Comparison of ENCODE assay signal across 8 cellular contexts in genomic region chr9:128202648-128203023, GRCh38. TPM values are rescaled to one million over a fixed set of nuclear protein-coding genes. Genes with fewer than 3 reads are reported as not detected.
A peak's percentile ranks its signal among the peaks of the same experiment; 100 is the strongest.
DNase-seq lines count a peak whose midpoint lies in the region; ATAC-seq and TF ChIP-seq lines count a peak whose summit lies in the region.

No MANE protein-coding gene starts in this region.

- no peaks in the 10 kb centered on the region for H4K20me1 ChIP-seq in SU-DHL-6 (ENCODE audit: low read depth, low read length)

- H3K27ac Mint-ChIP-seq in activated CD8-positive, alpha-beta memory T cell treated with anti-CD3 and anti-CD28 coated beads, Interleukin-2, amount 10 ng/mL, durations not matched to agents 7 days and 5 days: peak overlapping the region; percentile 81

- in situ Hi-C loops in G401 (cut with HindIII; ENCODE audit: low sequenced_read_pairs): no loop called here

- peaks cover 12% of the 10 kb centered on the region for H3K4me1 ChIP-seq in iPS-15b (ENCODE audit: control insufficient read depth, insufficient read depth, low read length)
- H3K4me1 ChIP-seq in stomach: peaks cover 11 to 18% (median 15%) of the 10 kb centered on the region in 4 donors

- H3K36me3 ChIP-seq in SU-DHL-6 (ENCODE audit: low read length) (no peaks in the 10 kb centered on the region), iPS-15b (ENCODE audit: control insufficient read depth, insufficient read depth, low read length) (no peaks in the 10 kb centered on the region), stomach (no peaks in the 10 kb centered on the region)

- no peak for TF ChIP-seq EP300 in stomach (IDR thresholded peaks at IDR 0.05)

- H3K4me3 Mint-ChIP-seq in activated CD8-positive, alpha-beta memory T cell treated with anti-CD3 and anti-CD28 coated beads, Interleukin-2, amount 10 ng/mL, durations not matched to agents 7 days and 5 days: peak overlapping the region; percentile 64

- H2AFZ ChIP-seq in SU-DHL-6 (ENCODE audit: low read depth, low read length, severe bottlenecking): peak overlapping the region; percentile 98

- H3K4me1 Mint-ChIP-seq in activated CD8-positive, alpha-beta memory T cell treated with anti-CD3 and anti-CD28 coated beads, Interleukin-2, amount 10 ng/mL, durations not matched to agents 7 days and 5 days: peaks cover 14% of the 10 kb centered on the region

- H3K4me3 ChIP-seq in SU-DHL-6 (ENCODE audit: insufficient read depth, low read length, poor library complexity, severe bottlenecking) (peak overlapping the region; percentile 29), iPS-15b (ENCODE audit: low read depth, low read length) (peak overlapping the region; percentile 77), stomach (peak overlapping the region; percentile 60 to 89 (median 68))

- WGBS in stomach, 5 donors: 11 to 26% (median 16%) methylated on average over 2 of the region's 2 CpGs

- TF ChIP-seq CTCF in SU-DHL-6 (IDR thresholded peaks at IDR 0.05; ENCODE audit: insufficient read depth, low read length, poor library complexity, severe bottlenecking) (no peak), stomach (IDR thresholded peaks at IDR 0.05) (no peak)

- H3F3A ChIP-seq in SU-DHL-6 (ENCODE audit: insufficient read depth): no peaks in the 10 kb centered on the region

- H3K9me3 ChIP-seq in SU-DHL-6 (ENCODE audit: insufficient read depth, low read length): no peaks in the 10 kb centered on the region
- no peaks in the 10 kb centered on the region for H3K9me3 ChIP-seq in iPS-15b (ENCODE audit: control insufficient read depth, insufficient read depth, low read length)
- no peaks in the 10 kb centered on the region for H3K9me3 ChIP-seq in stomach

- H3K9me3 Mint-ChIP-seq in activated CD8-positive, alpha-beta memory T cell treated with anti-CD3 and anti-CD28 coated beads, Interleukin-2, amount 10 ng/mL, durations not matched to agents 7 days and 5 days (ENCODE audit: low read depth): no peaks in the 10 kb centered on the region

- H3K27me3 Mint-ChIP-seq in activated CD8-positive, alpha-beta memory T cell treated with anti-CD3 and anti-CD28 coated beads, Interleukin-2, amount 10 ng/mL, durations not matched to agents 7 days and 5 days: peaks cover 26% of the 10 kb centered on the region

- H3K9me2 ChIP-seq in SU-DHL-6 (replicated peaks; ENCODE audit: insufficient read depth, low read length): no peaks in the 10 kb centered on the region

- H3K9ac ChIP-seq in SU-DHL-6 (ENCODE audit: low read length) (0 out of 2 replicates have a peak overlapping the region, but pooled peaks have one; percentile 12), iPS-15b (ENCODE audit: low read depth, low read length) (no peak overlapping the region)

- H3K79me2 ChIP-seq in SU-DHL-6 (ENCODE audit: insufficient read depth, low read length): no peaks in the 10 kb centered on the region

- H3K4me2 ChIP-seq in SU-DHL-6 (ENCODE audit: low read depth, low read length, poor library complexity, severe bottlenecking): peak overlapping the region; percentile 73

- no peak for DNase-seq in activated CD8-positive, alpha-beta memory T cell treated with anti-CD3 and anti-CD28 coated beads, Interleukin-2, amount 10 ng/mL, durations not matched to agents 7 days and 5 days
- DNase-seq in activated CD8-positive, alpha-beta memory T cell treated with anti-CD3 and anti-CD28 coated beads, Interleukin-2, amount 50 U/mL, for 4 hours: no peak
- DNase-seq in stomach (no peak), G401 (ENCODE audit: low spot score) (no peak)

- intact Hi-C loops in stomach (cut with DNase I; ENCODE audit: low total_unique reads): no loop called here

- no peaks in the 10 kb centered on the region for H3K36me3 Mint-ChIP-seq in activated CD8-positive, alpha-beta memory T cell treated with anti-CD3 and anti-CD28 coated beads, Interleukin-2, amount 10 ng/mL, durations not matched to agents 7 days and 5 days

- H3K27me3 ChIP-seq in SU-DHL-6 (ENCODE audit: low read length) (no peaks in the 10 kb centered on the region), iPS-15b (ENCODE audit: control insufficient read depth, insufficient read depth, low read length) (no peaks in the 10 kb centered on the region), stomach (peaks cover 6 to 39% (median 26%) of the 10 kb centered on the region in 3 donors)

- no peak for ATAC-seq in activated CD8-positive, alpha-beta memory T cell treated with anti-CD3 and anti-CD28 coated beads, Interleukin-2, amount 10 ng/mL, durations not matched to agents 7 days and 5 days
- ATAC-seq in HG03439 (IDR thresholded peaks at IDR 0.05; ENCODE audit: unreplicated experiment) (no peak), GM21515 (IDR thresholded peaks at IDR 0.05; ENCODE audit: unreplicated experiment) (no peak)

- no peak overlapping the region for H3K27ac ChIP-seq in SU-DHL-6 (ENCODE audit: low read depth, low read length)
- peak overlapping the region in 1 of 5 donors; percentile 58 for H3K27ac ChIP-seq in stomach

- CTCF ChIA-PET in activated CD8-positive, alpha-beta memory T cell treated with anti-CD3 and anti-CD28 coated beads, Interleukin-2, amount 10 ng/mL, durations not matched to agents 7 days and 5 days (lab: Charles Lee): interaction anchor here (0.8 to 1.8 kb wide), 2 partner anchors 60 to 61 kb away, joined by 3 to 4 read pairs; no protein-coding TSS in a partner anchor

- no peak for TF ChIP-seq POLR2A in stomach (IDR thresholded peaks at IDR 0.05)

RNA-seq across cellular contexts. Expression of gene DNM1, which starts 0.5 kb away (rescaled TPM):
- total RNA-seq in activated CD8-positive, alpha-beta memory T cell treated with anti-CD3 and anti-CD28 coated beads, Interleukin-2, amount 10 ng/mL, durations not matched to agents 7 days and 5 days: under 1 TPM; 0.40 to 0.79 TPM
- 10 to 100 TPM; 20.1 to 60.8 (median 25.0) TPM for total RNA-seq in stomach
- 1 to 10 TPM; 2.3 to 4.8 (median 3.5) TPM for polyA plus RNA-seq in stomach
- total RNA-seq in G401 (2014; rRNA removed; shearing (Covaris generic)): 5.5 and 6.1 TPM in 2 replicates

RNA-seq across cellular contexts. Expression of gene CIZ1, which starts 11.3 kb away (rescaled TPM):
- total RNA-seq in activated CD8-positive, alpha-beta memory T cell treated with anti-CD3 and anti-CD28 coated beads, Interleukin-2, amount 10 ng/mL, durations not matched to agents 7 days and 5 days: 100 to 1,000 TPM; 140 to 153 TPM
- 100 to 1,000 TPM in 1 of 5 donors, 10 to 100 TPM in 4; 15.2 to 217 (median 62.2) TPM for total RNA-seq in stomach
- polyA plus RNA-seq in stomach: 10 to 100 TPM; 41.0 to 62.7 (median 49.0) TPM
- 13.7 and 17.5 TPM in 2 replicates for total RNA-seq in G401 (2014; rRNA removed; shearing (Covaris generic))

RNA-seq across cellular contexts. Expression of gene BBLN, which starts 42.6 kb away (rescaled TPM):
- total RNA-seq in activated CD8-positive, alpha-beta memory T cell treated with anti-CD3 and anti-CD28 coated beads, Interleukin-2, amount 10 ng/mL, durations not matched to agents 7 days and 5 days: 10 to 100 TPM; 85.1 to 85.3 TPM
- 100 to 1,000 TPM in 2 of 5 donors, 10 to 100 TPM in 2, not detected in 1; 17.8 to 193 (median 113) TPM for total RNA-seq in stomach
- polyA plus RNA-seq in stomach: 100 to 1,000 TPM; 108 to 161 (median 147) TPM
- 121 and 125 TPM in 2 replicates for total RNA-seq in G401 (2014; rRNA removed; shearing (Covaris generic))

RNA-seq across cellular contexts. Expression of gene LCN2, which starts 53.4 kb away (rescaled TPM):
- not detected for total RNA-seq in activated CD8-positive, alpha-beta memory T cell treated with anti-CD3 and anti-CD28 coated beads, Interleukin-2, amount 10 ng/mL, durations not matched to agents 7 days and 5 days
- total RNA-seq in stomach: 100 to 1,000 TPM in 3 of 5 donors, 10 to 100 TPM in 1, not detected in 1; 10.8 to 756 (median 444) TPM
- 100 to 1,000 TPM in 2 of 3 donors, 10 to 100 TPM in 1; 33.1 to 922 (median 369) TPM for polyA plus RNA-seq in stomach
- total RNA-seq in G401 (2014; rRNA removed; shearing (Covaris generic)): 13.5 TPM in 1 of 2 replicates, not detected in the other
